Comparison of ENCODE assay signal across 8 cellular contexts in the genomic region with DNA sequence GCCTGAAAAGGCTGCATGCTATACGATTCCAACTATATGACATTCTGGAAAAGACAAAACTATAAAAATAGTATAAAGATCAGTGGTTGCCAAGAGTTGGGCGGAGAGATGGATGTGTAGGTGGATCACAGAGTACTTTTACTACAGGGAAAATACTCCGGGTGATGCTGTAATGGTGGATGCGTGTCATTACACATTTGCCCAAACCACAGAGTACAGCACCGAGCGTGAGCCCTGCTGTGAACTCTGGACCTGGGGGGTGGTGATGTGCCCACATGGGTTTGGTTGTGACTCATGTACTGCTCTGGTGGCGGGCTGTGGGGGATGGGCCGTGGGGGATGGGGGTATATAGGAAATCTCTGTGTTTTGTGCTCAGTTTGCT.
DNase-seq lines count a peak whose midpoint lies in the region; ATAC-seq, FAIRE-seq and TF ChIP-seq lines count a peak whose summit lies in the region.

No MANE protein-coding gene starts in this region.

- FAIRE-seq in urothelium cell line (lab: Jason Lieb, UNC), result no peak

- TF ChIP-seq CTCF in AG10803 (conservative IDR thresholded peaks at IDR 0.05; ENCODE audit: low read length) (no peak), kidney epithelial cell (IDR thresholded peaks at IDR 0.05; ENCODE audit: insufficient read depth, low read length, poor library complexity, severe bottlenecking) (no peak)

- no peak for ATAC-seq in GM18873 (IDR thresholded peaks at IDR 0.05; ENCODE audit: low FRiP score, unreplicated experiment)
- no peak for ATAC-seq in GM21360 (IDR thresholded peaks at IDR 0.05; ENCODE audit: unreplicated experiment)

- H3K27me3 ChIP-seq in kidney epithelial cell (ENCODE audit: control insufficient read depth, insufficient read depth, low read length), result peaks cover 12% of the 10 kb centered on the region

- no peaks in the 10 kb centered on the region for H3K36me3 ChIP-seq in kidney epithelial cell (ENCODE audit: control insufficient read depth, insufficient read depth, low read length)

- peak; percentile 74 for DNase-seq in AG10803 (ENCODE audit: low read depth)
- peak; percentile 89 for DNase-seq in M059J (ENCODE audit: low read depth)
- DNase-seq in activated T-cell treated with anti-CD3 and anti-CD28 coated beads for 1 hour (ENCODE audit: low read depth), result peak; percentile 41
- peak; percentile 43 for DNase-seq in kidney epithelial cell (ENCODE audit: low read depth)
- peak; percentile 71 for DNase-seq in urothelium cell line (ENCODE audit: low spot score)
- DNase-seq in DMS153 treated with DMSO at 0.1 percent for 48 hours (lab: John Stamatoyannopoulos, UW; ENCODE audit: unreplicated experiment), result no peak

- H3K4me3 ChIP-seq in AG10803 (ENCODE audit: low read length) (no peak overlapping the region), kidney epithelial cell (ENCODE audit: low read depth, low read length) (no peak overlapping the region)
